In the genomic region with DNA sequence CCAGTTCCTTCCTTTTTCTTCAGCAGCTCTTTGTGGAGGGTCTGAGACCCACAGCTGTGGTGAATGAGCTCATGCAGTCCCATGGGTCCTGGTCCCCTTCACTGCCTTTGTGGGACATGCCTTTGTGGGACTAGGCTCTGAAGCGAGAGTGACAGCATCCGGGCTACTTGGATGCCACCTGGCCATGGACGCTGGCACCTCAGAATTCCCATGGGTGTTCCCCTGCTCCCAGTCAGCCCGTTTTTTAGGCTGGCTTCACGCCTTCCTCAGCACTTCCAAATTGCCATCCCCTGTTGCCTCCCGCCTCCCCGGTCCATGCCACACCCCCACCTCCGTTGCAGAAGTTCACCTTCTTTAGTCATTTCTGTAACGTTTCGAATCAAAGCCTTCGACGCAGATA, we compare ENCODE assay signal across 8 cellular contexts. TPM values are rescaled to one million over a fixed set of nuclear protein-coding genes. Genes with fewer than 3 reads are reported as not detected.
DNase-seq lines count a peak whose midpoint lies in the region; ATAC-seq and FAIRE-seq lines count a peak whose summit lies in the region.
"Had no signal": no experiment of that assay in that cellular context is flagged by ENCODE, and none has a peak within 500 bp of the region (broad histone marks: within the 10 kb centered on the region; RNA-seq: fewer than 3 reads in every experiment).

No MANE protein-coding gene starts in this region.

- no peak for FAIRE-seq in GM19239 (lab: Jason Lieb, UNC)

- H3K4me3 Mint-ChIP-seq in activated naive CD4-positive, alpha-beta T cell treated with anti-CD3 and anti-CD28 coated beads, Interleukin-2, amount 10 ng/mL, durations not matched to agents 7 days and 5 days: peak overlapping the region; percentile 50

- no peak for DNase-seq in activated naive CD4-positive, alpha-beta T cell treated with anti-CD3 and anti-CD28 coated beads, Interleukin-2, amount 10 ng/mL, durations not matched to agents 7 days and 5 days
- DNase-seq in sciatic nerve (ENCODE audit: low spot score) (no peak), GM19239 (ENCODE audit: insufficient read length, low spot score) (no peak), NCI-H82 treated with DMSO at 0.1 percent for 48 hours (lab: John Stamatoyannopoulos, UW; ENCODE audit: unreplicated experiment) (no peak)
- DNase-seq: NCI-H510A had no signal

- peak; percentile 50 for ATAC-seq in GM19395 (IDR thresholded peaks at IDR 0.05; ENCODE audit: unreplicated experiment)
- ATAC-seq in HG02798 (IDR thresholded peaks at IDR 0.05; ENCODE audit: poor library complexity, unreplicated experiment): peak; percentile 40
- ATAC-seq in sciatic nerve: peak; percentile 19
- ATAC-seq in HG02973 (IDR thresholded peaks at IDR 0.05; ENCODE audit: unreplicated experiment): no peak

- no peaks in the 10 kb centered on the region for H3K9me3 Mint-ChIP-seq in activated naive CD4-positive, alpha-beta T cell treated with anti-CD3 and anti-CD28 coated beads, Interleukin-2, amount 10 ng/mL, durations not matched to agents 7 days and 5 days

- H3K36me3 Mint-ChIP-seq in activated naive CD4-positive, alpha-beta T cell treated with anti-CD3 and anti-CD28 coated beads, Interleukin-2, amount 10 ng/mL, durations not matched to agents 7 days and 5 days: no peaks in the 10 kb centered on the region

- CTCF ChIA-PET in activated naive CD4-positive, alpha-beta T cell treated with anti-CD3 and anti-CD28 coated beads, Interleukin-2, amount 10 ng/mL, durations not matched to agents 7 days and 5 days (lab: Charles Lee): no interaction called here

- H3K4me1 Mint-ChIP-seq in activated naive CD4-positive, alpha-beta T cell treated with anti-CD3 and anti-CD28 coated beads, Interleukin-2, amount 10 ng/mL, durations not matched to agents 7 days and 5 days: peaks cover 27% of the 10 kb centered on the region

- H3K27ac Mint-ChIP-seq in activated naive CD4-positive, alpha-beta T cell treated with anti-CD3 and anti-CD28 coated beads, Interleukin-2, amount 10 ng/mL, durations not matched to agents 7 days and 5 days: peak overlapping the region; percentile 90

- no peaks in the 10 kb centered on the region for H3K27me3 Mint-ChIP-seq in activated naive CD4-positive, alpha-beta T cell treated with anti-CD3 and anti-CD28 coated beads, Interleukin-2, amount 10 ng/mL, durations not matched to agents 7 days and 5 days

- intact Hi-C loops in sciatic nerve (cut with DNase I): no loop called here

RNA-seq across cellular contexts. Expression of a gene that starts 45.1 kb away (rescaled TPM):
- 4.3 TPM for total RNA-seq in sciatic nerve
